ENCODE assay signal across 24 cellular contexts in the genomic region with DNA sequence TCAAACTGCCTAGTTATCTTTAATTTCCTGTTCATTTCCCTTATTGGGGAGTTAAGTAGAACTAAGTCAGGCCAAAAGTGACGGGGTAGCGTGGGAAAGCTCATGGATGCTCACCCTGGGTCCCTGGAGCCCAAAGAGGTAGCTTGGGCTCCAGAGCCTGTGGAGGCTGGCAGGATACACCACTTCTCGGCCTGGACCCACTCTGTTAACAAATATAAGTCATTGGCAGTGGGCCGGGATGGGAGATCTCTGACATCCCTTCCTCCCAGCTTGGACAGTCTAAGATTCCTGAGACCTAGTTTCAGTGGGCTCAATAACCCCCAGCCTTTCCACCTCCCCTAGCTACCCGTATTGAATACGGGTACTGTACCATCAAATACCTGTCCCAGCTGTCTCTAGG.
"Had no signal": no experiment of that assay in that cellular context is flagged by ENCODE, and none has a peak within 500 bp of the region (broad histone marks: within the 10 kb centered on the region; RNA-seq: fewer than 3 reads in every experiment).

No MANE protein-coding gene starts in this region.

- H3K27me3 Mint-ChIP-seq: activated CD4-positive, alpha-beta memory T cell treated with anti-CD3 and anti-CD28 coated beads for 36 hours; activated CD4-positive, alpha-beta T cell treated with anti-CD3 and anti-CD28 coated beads, Interleukin-2, amount 10 ng/mL, durations not matched to agents 24 days and 14 days; activated T-helper 17 cell treated with anti-CD3 and anti-CD28 coated beads, Interleukin-2, amount 50 U/mL, for 72 hours; dendritic cell treated with granulocyte-macrophage colony-stimulating factor and Interleukin-4, amounts not matched to agents 40 ng/mL and 50 ng/mL, for 4 days; type B pancreatic cell had no signal

- H3K27me3 ChIP-seq: brain microvascular endothelial cell, esophagus squamous epithelium, gastrocnemius medialis, vagina had no signal

- H3K4me1 Mint-ChIP-seq: activated CD4-positive, alpha-beta T cell treated with anti-CD3 and anti-CD28 coated beads, Interleukin-2, amount 10 ng/mL, durations not matched to agents 24 days and 14 days had no signal

- FAIRE-seq: kidney had no signal

- H3K9me3 ChIP-seq: esophagus squamous epithelium, gastrocnemius medialis, psoas muscle, thoracic aorta, vagina had no signal

- H3K9me3 Mint-ChIP-seq: activated CD4-positive, alpha-beta memory T cell treated with anti-CD3 and anti-CD28 coated beads for 36 hours; activated CD4-positive, alpha-beta T cell treated with anti-CD3 and anti-CD28 coated beads, Interleukin-2, amount 10 ng/mL, durations not matched to agents 24 days and 14 days; activated T-cell treated with anti-CD3 and anti-CD28 coated beads, Interleukin-2, amount 50 U/mL, for 4 hours; activated T-helper 17 cell treated with anti-CD3 and anti-CD28 coated beads, Interleukin-2, amount 50 U/mL, for 72 hours; dendritic cell treated with granulocyte-macrophage colony-stimulating factor and Interleukin-4, amounts not matched to agents 40 ng/mL and 50 ng/mL, for 4 days; memory B cell; natural killer cell treated with Interleukin-12 subunit alpha and Interleukin-12 subunit beta and Interleukin-15 and Interleukin-18, amount 100 ng/mL, for 72 hours; type B pancreatic cell had no signal

- H3K27ac ChIP-seq: brain microvascular endothelial cell, esophagus squamous epithelium, psoas muscle, thoracic aorta, vagina had no signal

- H3K27ac Mint-ChIP-seq: activated CD4-positive, alpha-beta memory T cell treated with anti-CD3 and anti-CD28 coated beads for 36 hours; activated CD4-positive, alpha-beta T cell treated with anti-CD3 and anti-CD28 coated beads, Interleukin-2, amount 10 ng/mL, durations not matched to agents 24 days and 14 days; activated T-helper 17 cell treated with anti-CD3 and anti-CD28 coated beads, Interleukin-2, amount 50 U/mL, for 72 hours; dendritic cell treated with granulocyte-macrophage colony-stimulating factor and Interleukin-4, amounts not matched to agents 40 ng/mL and 50 ng/mL, for 4 days; memory B cell; natural killer cell treated with Interleukin-12 subunit alpha and Interleukin-12 subunit beta and Interleukin-15 and Interleukin-18, amount 100 ng/mL, for 72 hours; type B pancreatic cell had no signal

- DNase-seq: activated CD4-positive, alpha-beta memory T cell treated with anti-CD3 and anti-CD28 coated beads for 36 hours; activated CD4-positive, alpha-beta T cell treated with anti-CD3 and anti-CD28 coated beads, Interleukin-2, amount 10 ng/mL, durations not matched to agents 24 days and 14 days; activated CD4-positive, CD25-positive, alpha-beta regulatory T cell treated with anti-CD3 and anti-CD28 coated beads, Interleukin-2, amount 50 U/mL, for 72 hours; activated CD8-positive, alpha-beta memory T cell treated with anti-CD3 and anti-CD28 coated beads, Interleukin-2, amount 50 U/mL, for 4 hours; activated gamma-delta T cell treated with Interleukin-2 at 50 U/mL for 16 hours; activated naive CD4-positive, alpha-beta T cell treated with anti-CD3 and anti-CD28 coated beads, Interleukin-2, amount 50 U/mL, for 16 hours; activated T-cell treated with anti-CD3 and anti-CD28 coated beads, Interleukin-2, amount 50 U/mL, for 4 hours; amniotic stem cell; brain microvascular endothelial cell; esophagus squamous epithelium; gastrocnemius medialis; hippocampal formation; kidney; psoas muscle; stimulated activated CD4-positive, alpha-beta T cell treated with anti-CD3 and anti-CD28 coated beads, Interleukin-2, amount 100 ng/mL, for 48 hours; stimulated activated naive CD4-positive, alpha-beta T cell treated with Interleukin-2 at 50 U/mL for 16 hours; T-helper 2 cell had no signal

- H3K36me3 Mint-ChIP-seq: activated CD4-positive, alpha-beta memory T cell treated with anti-CD3 and anti-CD28 coated beads for 36 hours; memory B cell; natural killer cell treated with Interleukin-12 subunit alpha and Interleukin-12 subunit beta and Interleukin-15 and Interleukin-18, amount 100 ng/mL, for 72 hours; type B pancreatic cell had no signal

- H3K4me3 Mint-ChIP-seq: activated CD4-positive, alpha-beta memory T cell treated with anti-CD3 and anti-CD28 coated beads for 36 hours; activated CD4-positive, alpha-beta T cell treated with anti-CD3 and anti-CD28 coated beads, Interleukin-2, amount 10 ng/mL, durations not matched to agents 24 days and 14 days; activated T-cell treated with anti-CD3 and anti-CD28 coated beads, Interleukin-2, amount 50 U/mL, for 4 hours; activated T-helper 17 cell treated with anti-CD3 and anti-CD28 coated beads, Interleukin-2, amount 50 U/mL, for 72 hours; dendritic cell treated with granulocyte-macrophage colony-stimulating factor and Interleukin-4, amounts not matched to agents 40 ng/mL and 50 ng/mL, for 4 days; memory B cell; natural killer cell treated with Interleukin-12 subunit alpha and Interleukin-12 subunit beta and Interleukin-15 and Interleukin-18, amount 100 ng/mL, for 72 hours; type B pancreatic cell had no signal

- ATAC-seq: activated T-cell treated with anti-CD3 and anti-CD28 coated beads, Interleukin-2, amount 50 U/mL, for 4 hours; activated T-helper 17 cell treated with anti-CD3 and anti-CD28 coated beads, Interleukin-2, amount 50 U/mL, for 72 hours; gastrocnemius medialis; natural killer cell treated with Interleukin-12 subunit alpha and Interleukin-12 subunit beta and Interleukin-15 and Interleukin-18, amount 100 ng/mL, for 72 hours; psoas muscle had no signal

- H3K4me1 ChIP-seq: esophagus squamous epithelium, vagina had no signal

- H3K36me3 ChIP-seq: brain microvascular endothelial cell, esophagus squamous epithelium, gastrocnemius medialis, thoracic aorta, vagina had no signal

- H3K4me3 ChIP-seq: esophagus squamous epithelium, gastrocnemius medialis, psoas muscle, thoracic aorta, vagina had no signal
